ENCODE assay signal across 26 cellular contexts in genomic region chr11:120712014-120712413, GRCh38.
"Had no signal": no experiment of that assay in that cellular context is flagged by ENCODE, and none has a peak within 500 bp of the region (broad histone marks: within the 10 kb centered on the region; RNA-seq: fewer than 3 reads in every experiment).

No MANE protein-coding gene starts in this region.

- H3K9me3 Mint-ChIP-seq: activated naive CD4-positive, alpha-beta T cell treated with anti-CD3 and anti-CD28 coated beads, Interleukin-2, amount 50 U/mL, for 72 hours; activated T-cell treated with anti-CD3 and anti-CD28 coated beads, Interleukin-2, amount 50 U/mL, for 72 hours; central memory CD8-positive, alpha-beta T cell; natural killer cell had no signal

- H3K36me3 ChIP-seq: esophagus muscularis mucosa, heart right ventricle, pancreas, prostate gland, sigmoid colon, stomach, thyroid gland had no signal

- H3K4me3 ChIP-seq: esophagus muscularis mucosa, heart right ventricle, pancreas, prostate gland, sigmoid colon, stomach, thyroid gland had no signal

- H3K27me3 ChIP-seq: pancreas, sigmoid colon, thyroid gland had no signal

- H3K27ac ChIP-seq: esophagus muscularis mucosa, foreskin keratinocyte, heart right ventricle, pancreas, prostate gland, sigmoid colon, stomach, thyroid gland, VCaP had no signal

- DNase-seq: activated CD4-positive, alpha-beta T cell treated with anti-CD3 and anti-CD28 coated beads for 4 hours; activated CD4-positive, alpha-beta T cell treated with anti-CD3 and anti-CD28 coated beads, Interleukin-2, amount 50 U/mL, for 4 hours; activated naive CD4-positive, alpha-beta T cell; activated T-cell treated with anti-CD3 and anti-CD28 coated beads for 4 hours; activated T-cell treated with anti-CD3 and anti-CD28 coated beads, Interleukin-2, amount 50 U/mL, for 72 hours; effector CD4-positive, alpha-beta T cell; foreskin keratinocyte; heart right ventricle; natural killer cell; pancreas; retina; sigmoid colon; small intestine; stimulated activated CD4-positive, alpha-beta T cell treated with anti-CD3 and anti-CD28 coated beads, Interleukin-15, amount 100 ng/mL, for 24 hours; stimulated activated CD4-positive, alpha-beta T cell treated with anti-CD3 and anti-CD28 coated beads, Interleukin-2, amount 100 ng/mL, for 24 hours; stimulated activated naive B cell treated with anti-CD40 and anti-IgM and Interleukin-4, amounts not matched to agents 10 μg/mL and 1 μg/mL and 100 μg/mL, for 72 hours; stomach; T-helper 9 cell; thyroid gland had no signal

- ATAC-seq: activated naive CD4-positive, alpha-beta T cell treated with anti-CD3 and anti-CD28 coated beads, Interleukin-2, amount 50 U/mL, for 72 hours; activated T-cell treated with anti-CD3 and anti-CD28 coated beads, Interleukin-2, amount 50 U/mL, for 72 hours; foreskin keratinocyte; heart right ventricle; natural killer cell; pancreas; stimulated activated naive B cell treated with anti-CD40 and anti-IgM and Interleukin-4, amounts not matched to agents 10 μg/mL and 1 μg/mL and 100 μg/mL, for 72 hours had no signal

- H3K36me3 Mint-ChIP-seq: activated naive CD4-positive, alpha-beta T cell treated with anti-CD3 and anti-CD28 coated beads, Interleukin-2, amount 50 U/mL, for 72 hours; memory B cell; natural killer cell had no signal

- H3K9me3 ChIP-seq: pancreas, prostate gland, thyroid gland had no signal

- H3K27ac Mint-ChIP-seq: activated naive CD4-positive, alpha-beta T cell treated with anti-CD3 and anti-CD28 coated beads, Interleukin-2, amount 50 U/mL, for 72 hours; activated T-cell treated with anti-CD3 and anti-CD28 coated beads, Interleukin-2, amount 50 U/mL, for 72 hours; dendritic cell treated with granulocyte-macrophage colony-stimulating factor and Interleukin-4, amounts not matched to agents 40 ng/mL and 50 ng/mL, for 4 days; memory B cell; natural killer cell; stimulated activated naive B cell treated with anti-CD40 and anti-IgM and Interleukin-4, amounts not matched to agents 10 μg/mL and 1 μg/mL and 100 μg/mL, for 72 hours had no signal

- H3K4me3 Mint-ChIP-seq: activated T-cell treated with anti-CD3 and anti-CD28 coated beads, Interleukin-2, amount 50 U/mL, for 72 hours; central memory CD8-positive, alpha-beta T cell; dendritic cell treated with granulocyte-macrophage colony-stimulating factor and Interleukin-4, amounts not matched to agents 40 ng/mL and 50 ng/mL, for 4 days; memory B cell; natural killer cell; stimulated activated naive B cell treated with anti-CD40 and anti-IgM and Interleukin-4, amounts not matched to agents 10 μg/mL and 1 μg/mL and 100 μg/mL, for 72 hours had no signal

- H3K4me1 ChIP-seq: foreskin keratinocyte, pancreas, prostate gland, thyroid gland had no signal
